ENCODE assay signal across 1 cellular context in the genomic region with DNA sequence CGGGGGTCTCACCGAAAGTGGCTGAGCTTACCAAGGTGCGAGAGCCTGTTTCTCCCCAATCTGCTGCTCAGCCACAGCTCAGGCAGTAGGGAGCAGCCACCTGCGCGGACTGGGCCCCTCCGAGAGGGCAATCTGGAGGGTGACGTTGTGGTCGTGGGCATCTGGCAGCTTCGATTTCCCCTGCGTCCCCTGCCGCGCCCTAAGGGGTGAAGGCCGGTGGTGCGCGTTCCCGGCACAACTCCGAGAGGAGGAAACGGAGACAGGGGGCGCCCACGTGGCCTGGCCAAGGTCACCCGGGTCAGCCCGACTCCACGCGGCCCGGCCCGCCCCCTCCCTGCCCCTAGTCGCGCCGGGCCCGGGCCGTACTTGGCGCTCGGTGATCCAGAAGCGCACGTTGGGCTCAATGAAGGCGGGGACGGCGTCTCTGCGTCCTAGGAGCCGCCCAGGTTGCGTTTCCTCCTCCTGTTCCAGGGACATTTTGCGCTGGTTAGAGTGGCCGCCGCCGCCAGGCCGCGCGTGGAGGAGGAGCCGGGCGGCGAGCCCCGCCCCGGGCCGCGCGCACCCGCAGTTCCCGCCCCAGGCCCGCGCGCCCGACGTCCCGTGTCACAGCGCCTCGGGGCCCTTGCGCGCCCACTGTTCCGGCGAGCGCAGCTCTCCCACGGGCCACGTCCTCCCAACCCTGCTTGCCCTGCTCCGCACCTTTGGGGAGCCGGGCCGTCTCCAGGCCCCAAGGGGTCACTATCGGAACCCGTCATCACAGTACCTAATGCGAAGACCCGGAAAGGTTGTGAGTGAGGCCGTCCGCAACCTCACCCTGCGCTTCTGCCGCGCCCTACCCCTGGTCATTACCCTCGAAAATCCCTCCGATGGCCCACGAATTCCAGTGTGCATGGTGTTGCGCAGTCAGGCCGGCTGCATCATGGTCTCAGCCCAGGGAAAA.
TF ChIP-seq lines count a peak whose summit lies in the region.

Gene SFXN4, minus strand, starts transcription at position 544 of the 940 bp plus-strand sequence. Its CDS starts 67 bp downstream, at position 477.

TF ChIP-seq in HCT116, 20 proteins besides CTCF, POLR2A, EP300 and RAD21 (continued from another document):
- peak; percentile 56; the same call in 1 of the 2 replicates for TF ChIP-seq EGR1 (IDR thresholded peaks at IDR 0.05; ENCODE audit: low read depth)
TF ChIP-seq in HCT116: peak in this region for 7.
